Comparison of ENCODE assay signal across 1 cellular context in the genomic region with DNA sequence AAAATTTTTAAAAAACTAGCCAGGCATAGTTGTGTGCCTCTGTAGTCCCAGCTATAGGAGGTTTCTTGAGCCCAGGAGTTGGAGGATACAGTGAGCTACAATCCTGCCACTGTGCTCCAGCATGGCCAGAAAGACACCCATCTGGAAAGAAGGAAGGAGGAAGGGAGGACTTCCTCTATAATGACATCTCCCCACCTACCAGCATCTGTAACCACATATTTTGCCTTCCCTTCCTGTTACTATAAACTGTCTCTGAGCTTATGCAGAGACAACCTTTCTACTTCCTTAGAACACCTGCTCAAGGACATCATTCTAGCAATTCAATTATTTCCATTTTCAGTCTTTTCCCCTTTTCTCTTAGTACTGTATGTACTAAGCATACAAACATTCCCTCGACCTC.
TF ChIP-seq lines count a peak whose summit lies in the region.

No MANE protein-coding gene starts in this region.

TF ChIP-seq in GM23338, 12 proteins besides CTCF, POLR2A, EP300 and RAD21 (continued from another document):
- TF ChIP-seq, protein P1, sequence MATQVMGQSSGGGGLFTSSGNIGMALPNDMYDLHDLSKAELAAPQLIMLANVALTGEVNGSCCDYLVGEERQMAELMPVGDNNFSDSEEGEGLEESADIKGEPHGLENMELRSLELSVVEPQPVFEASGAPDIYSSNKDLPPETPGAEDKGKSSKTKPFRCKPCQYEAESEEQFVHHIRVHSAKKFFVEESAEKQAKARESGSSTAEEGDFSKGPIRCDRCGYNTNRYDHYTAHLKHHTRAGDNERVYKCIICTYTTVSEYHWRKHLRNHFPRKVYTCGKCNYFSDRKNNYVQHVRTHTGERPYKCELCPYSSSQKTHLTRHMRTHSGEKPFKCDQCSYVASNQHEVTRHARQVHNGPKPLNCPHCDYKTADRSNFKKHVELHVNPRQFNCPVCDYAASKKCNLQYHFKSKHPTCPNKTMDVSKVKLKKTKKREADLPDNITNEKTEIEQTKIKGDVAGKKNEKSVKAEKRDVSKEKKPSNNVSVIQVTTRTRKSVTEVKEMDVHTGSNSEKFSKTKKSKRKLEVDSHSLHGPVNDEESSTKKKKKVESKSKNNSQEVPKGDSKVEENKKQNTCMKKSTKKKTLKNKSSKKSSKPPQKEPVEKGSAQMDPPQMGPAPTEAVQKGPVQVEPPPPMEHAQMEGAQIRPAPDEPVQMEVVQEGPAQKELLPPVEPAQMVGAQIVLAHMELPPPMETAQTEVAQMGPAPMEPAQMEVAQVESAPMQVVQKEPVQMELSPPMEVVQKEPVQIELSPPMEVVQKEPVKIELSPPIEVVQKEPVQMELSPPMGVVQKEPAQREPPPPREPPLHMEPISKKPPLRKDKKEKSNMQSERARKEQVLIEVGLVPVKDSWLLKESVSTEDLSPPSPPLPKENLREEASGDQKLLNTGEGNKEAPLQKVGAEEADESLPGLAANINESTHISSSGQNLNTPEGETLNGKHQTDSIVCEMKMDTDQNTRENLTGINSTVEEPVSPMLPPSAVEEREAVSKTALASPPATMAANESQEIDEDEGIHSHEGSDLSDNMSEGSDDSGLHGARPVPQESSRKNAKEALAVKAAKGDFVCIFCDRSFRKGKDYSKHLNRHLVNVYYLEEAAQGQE (IDR thresholded peaks at IDR 0.05; ENCODE audit: unreplicated experiment), result no peak
- no peak for TF ChIP-seq POLR2AphosphoS5 (IDR thresholded peaks at IDR 0.05; ENCODE audit: low read depth)
- TF ChIP-seq EZH2phosphoT487 (IDR thresholded peaks at IDR 0.05; ENCODE audit: unreplicated experiment), result no peak
- no peak for TF ChIP-seq ETS1 (IDR thresholded peaks at IDR 0.05)
- no peak for TF ChIP-seq STAT1 (IDR thresholded peaks at IDR 0.05; ENCODE audit: unreplicated experiment)
